1 cellular context compared by ENCODE assay signal in the genomic region with DNA sequence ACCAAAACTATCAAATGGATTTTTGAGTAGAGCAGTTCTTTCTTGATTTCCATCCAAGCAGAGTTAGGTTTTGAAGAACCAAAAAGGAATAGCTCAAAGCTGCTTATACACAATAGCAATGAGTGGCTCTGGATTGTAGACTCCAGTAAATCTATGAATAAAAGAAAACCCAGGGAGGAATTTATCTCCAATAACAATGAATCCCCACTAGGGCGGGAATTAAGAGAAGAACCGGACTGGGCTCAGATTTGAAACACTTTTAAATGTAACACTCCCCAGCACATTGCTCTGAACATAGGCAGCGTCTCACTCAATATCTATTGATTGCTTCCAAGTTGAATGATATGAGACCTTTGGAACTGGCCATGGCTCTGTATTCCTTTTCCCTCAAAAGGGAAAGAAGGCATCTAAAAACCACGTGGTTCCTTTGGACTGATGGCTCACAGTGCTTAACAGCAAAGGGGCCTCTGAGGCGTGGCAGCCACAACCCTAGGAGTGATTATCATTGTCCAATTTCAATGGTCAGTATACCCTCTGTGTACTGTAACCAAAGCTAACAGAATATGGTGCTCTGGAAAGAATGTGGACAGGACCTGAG.
TF ChIP-seq lines count a peak whose summit lies in the region.

No MANE protein-coding gene starts in this region.

TF ChIP-seq in HepG2, 621 proteins besides CTCF, POLR2A, EP300 and RAD21 (continued from another document and continues in another):
- TF ChIP-seq THAP9 (CRISPR knock-in tag; IDR thresholded peaks at IDR 0.05; ENCODE audit: borderline replicate concordance) (no peak), HMG20A (CRISPR knock-in tag; IDR thresholded peaks at IDR 0.05; ENCODE audit: borderline replicate concordance) (0 out of 2 replicates have a peak, but pooled peaks have one; percentile 28), GABPB1 (CRISPR knock-in tag; IDR thresholded peaks at IDR 0.05) (no peak), ZNF7 (CRISPR knock-in tag; IDR thresholded peaks at IDR 0.05) (no peak), GATAD2A (CRISPR knock-in tag; IDR thresholded peaks at IDR 0.05) (peak; percentile 70), ZNF280D (CRISPR knock-in tag; IDR thresholded peaks at IDR 0.05) (no peak), ZNF746 (CRISPR knock-in tag; IDR thresholded peaks at IDR 0.05) (no peak), ZNF557 (CRISPR knock-in tag; IDR thresholded peaks at IDR 0.05) (no peak), ZGPAT (CRISPR knock-in tag; IDR thresholded peaks at IDR 0.05) (no peak), ARID2 (CRISPR knock-in tag; IDR thresholded peaks at IDR 0.05; ENCODE audit: borderline replicate concordance) (no peak), KDM4B (CRISPR knock-in tag; IDR thresholded peaks at IDR 0.05) (no peak), ZNF232 (CRISPR knock-in tag; IDR thresholded peaks at IDR 0.05; ENCODE audit: borderline replicate concordance) (no peak), TGIF2 (CRISPR knock-in tag; IDR thresholded peaks at IDR 0.05) (no peak), ARNT (IDR thresholded peaks at IDR 0.05) (no peak), ZNF224 (CRISPR knock-in tag; IDR thresholded peaks at IDR 0.05) (no peak), ZSCAN29 (CRISPR knock-in tag; conservative IDR thresholded peaks at IDR 0.05) (no peak), E2F2 (CRISPR knock-in tag; IDR thresholded peaks at IDR 0.05; ENCODE audit: borderline replicate concordance) (no peak), ERF (CRISPR knock-in tag; IDR thresholded peaks at IDR 0.05) (peak; percentile 35; the same call in 1 of the 2 replicates), ZBTB21 (CRISPR knock-in tag; IDR thresholded peaks at IDR 0.05) (no peak), AGO2 (optimal IDR thresholded peaks at IDR 0.05; ENCODE audit: low read depth, low read length) (no peak), ZBTB25 (CRISPR knock-in tag; IDR thresholded peaks at IDR 0.05) (0 out of 2 replicates have a peak, but pooled peaks have one; percentile 37), ZNF577 (CRISPR knock-in tag; IDR thresholded peaks at IDR 0.05; ENCODE audit: borderline replicate concordance, low read depth) (no peak), HDAC2 (CRISPR knock-in tag; IDR thresholded peaks at IDR 0.05) (0 out of 2 replicates have a peak, but pooled peaks have one; percentile 25), HNRNPK (IDR thresholded peaks at IDR 0.05; ENCODE audit: low read depth, low read length, poor library complexity, severe bottlenecking) (no peak), ZNF441 (CRISPR knock-in tag; IDR thresholded peaks at IDR 0.05; ENCODE audit: borderline replicate concordance) (no peak), HOXA7 (CRISPR knock-in tag; IDR thresholded peaks at IDR 0.05) (no peak), SALL1 (CRISPR knock-in tag; IDR thresholded peaks at IDR 0.05) (0 out of 2 replicates have a peak, but pooled peaks have one; percentile 30), ZNF317 (CRISPR knock-in tag; IDR thresholded peaks at IDR 0.05) (peak; percentile 59; the same call in 1 of the 2 replicates), SIX1 (CRISPR knock-in tag; IDR thresholded peaks at IDR 0.05; ENCODE audit: borderline replicate concordance) (no peak), KDM5B (CRISPR knock-in tag; IDR thresholded peaks at IDR 0.05; ENCODE audit: borderline replicate concordance) (no peak), EHMT2 (IDR thresholded peaks at IDR 0.05; ENCODE audit: borderline replicate concordance, low read depth, low read length) (0 out of 2 replicates have a peak, but pooled peaks have one; percentile 65), FOXM1 (CRISPR knock-in tag; IDR thresholded peaks at IDR 0.05) (no peak), HNRNPLL (IDR thresholded peaks at IDR 0.05; ENCODE audit: low read depth, low read length, poor library complexity, severe bottlenecking) (no peak), ELF3 (CRISPR knock-in tag; IDR thresholded peaks at IDR 0.05) (0 out of 2 replicates have a peak, but pooled peaks have one; percentile 19), ZBTB1 (CRISPR knock-in tag; IDR thresholded peaks at IDR 0.05; ENCODE audit: borderline replicate concordance) (no peak), KLF6 (CRISPR knock-in tag; IDR thresholded peaks at IDR 0.05) (peak; percentile 52; the same call in 1 of the 2 replicates), SSRP1 (CRISPR knock-in tag; IDR thresholded peaks at IDR 0.05) (no peak), TARDBP (CRISPR knock-in tag; IDR thresholded peaks at IDR 0.05) (0 out of 2 replicates have a peak, but pooled peaks have one; percentile 27)
- TF ChIP-seq, protein P1, sequence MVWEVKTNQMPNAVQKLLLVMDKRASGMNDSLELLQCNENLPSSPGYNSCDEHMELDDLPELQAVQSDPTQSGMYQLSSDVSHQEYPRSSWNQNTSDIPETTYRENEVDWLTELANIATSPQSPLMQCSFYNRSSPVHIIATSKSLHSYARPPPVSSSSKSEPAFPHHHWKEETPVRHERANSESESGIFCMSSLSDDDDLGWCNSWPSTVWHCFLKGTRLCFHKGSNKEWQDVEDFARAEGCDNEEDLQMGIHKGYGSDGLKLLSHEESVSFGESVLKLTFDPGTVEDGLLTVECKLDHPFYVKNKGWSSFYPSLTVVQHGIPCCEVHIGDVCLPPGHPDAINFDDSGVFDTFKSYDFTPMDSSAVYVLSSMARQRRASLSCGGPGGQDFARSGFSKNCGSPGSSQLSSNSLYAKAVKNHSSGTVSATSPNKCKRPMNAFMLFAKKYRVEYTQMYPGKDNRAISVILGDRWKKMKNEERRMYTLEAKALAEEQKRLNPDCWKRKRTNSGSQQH (CRISPR knock-in tag; IDR thresholded peaks at IDR 0.05; ENCODE audit: low read depth): 0 out of 2 replicates have a peak, but pooled peaks have one; percentile 47
- TF ChIP-seq, protein P2, sequence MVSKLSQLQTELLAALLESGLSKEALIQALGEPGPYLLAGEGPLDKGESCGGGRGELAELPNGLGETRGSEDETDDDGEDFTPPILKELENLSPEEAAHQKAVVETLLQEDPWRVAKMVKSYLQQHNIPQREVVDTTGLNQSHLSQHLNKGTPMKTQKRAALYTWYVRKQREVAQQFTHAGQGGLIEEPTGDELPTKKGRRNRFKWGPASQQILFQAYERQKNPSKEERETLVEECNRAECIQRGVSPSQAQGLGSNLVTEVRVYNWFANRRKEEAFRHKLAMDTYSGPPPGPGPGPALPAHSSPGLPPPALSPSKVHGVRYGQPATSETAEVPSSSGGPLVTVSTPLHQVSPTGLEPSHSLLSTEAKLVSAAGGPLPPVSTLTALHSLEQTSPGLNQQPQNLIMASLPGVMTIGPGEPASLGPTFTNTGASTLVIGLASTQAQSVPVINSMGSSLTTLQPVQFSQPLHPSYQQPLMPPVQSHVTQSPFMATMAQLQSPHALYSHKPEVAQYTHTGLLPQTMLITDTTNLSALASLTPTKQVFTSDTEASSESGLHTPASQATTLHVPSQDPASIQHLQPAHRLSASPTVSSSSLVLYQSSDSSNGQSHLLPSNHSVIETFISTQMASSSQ (IDR thresholded peaks at IDR 0.05; ENCODE audit: low read depth): no peak
- TF ChIP-seq, protein P2 (CRISPR knock-in tag; IDR thresholded peaks at IDR 0.05; ENCODE audit: borderline replicate concordance): no peak
- TF ChIP-seq, protein P3, sequence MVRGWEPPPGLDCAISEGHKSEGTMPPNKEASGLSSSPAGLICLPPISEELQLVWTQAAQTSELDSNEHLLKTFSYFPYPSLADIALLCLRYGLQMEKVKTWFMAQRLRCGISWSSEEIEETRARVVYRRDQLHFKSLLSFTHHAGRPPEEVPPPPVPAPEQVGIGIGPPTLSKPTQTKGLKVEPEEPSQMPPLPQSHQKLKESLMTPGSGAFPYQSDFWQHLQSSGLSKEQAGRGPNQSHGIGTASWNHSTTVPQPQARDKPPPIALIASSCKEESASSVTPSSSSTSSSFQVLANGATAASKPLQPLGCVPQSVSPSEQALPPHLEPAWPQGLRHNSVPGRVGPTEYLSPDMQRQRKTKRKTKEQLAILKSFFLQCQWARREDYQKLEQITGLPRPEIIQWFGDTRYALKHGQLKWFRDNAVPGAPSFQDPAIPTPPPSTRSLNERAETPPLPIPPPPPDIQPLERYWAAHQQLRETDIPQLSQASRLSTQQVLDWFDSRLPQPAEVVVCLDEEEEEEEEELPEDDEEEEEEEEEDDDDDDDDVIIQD (CRISPR knock-in tag; IDR thresholded peaks at IDR 0.05; ENCODE audit: low read depth): 0 out of 2 replicates have a peak, but pooled peaks have one; percentile 25
